2 cellular contexts compared by ENCODE assay signal in the genomic region with DNA sequence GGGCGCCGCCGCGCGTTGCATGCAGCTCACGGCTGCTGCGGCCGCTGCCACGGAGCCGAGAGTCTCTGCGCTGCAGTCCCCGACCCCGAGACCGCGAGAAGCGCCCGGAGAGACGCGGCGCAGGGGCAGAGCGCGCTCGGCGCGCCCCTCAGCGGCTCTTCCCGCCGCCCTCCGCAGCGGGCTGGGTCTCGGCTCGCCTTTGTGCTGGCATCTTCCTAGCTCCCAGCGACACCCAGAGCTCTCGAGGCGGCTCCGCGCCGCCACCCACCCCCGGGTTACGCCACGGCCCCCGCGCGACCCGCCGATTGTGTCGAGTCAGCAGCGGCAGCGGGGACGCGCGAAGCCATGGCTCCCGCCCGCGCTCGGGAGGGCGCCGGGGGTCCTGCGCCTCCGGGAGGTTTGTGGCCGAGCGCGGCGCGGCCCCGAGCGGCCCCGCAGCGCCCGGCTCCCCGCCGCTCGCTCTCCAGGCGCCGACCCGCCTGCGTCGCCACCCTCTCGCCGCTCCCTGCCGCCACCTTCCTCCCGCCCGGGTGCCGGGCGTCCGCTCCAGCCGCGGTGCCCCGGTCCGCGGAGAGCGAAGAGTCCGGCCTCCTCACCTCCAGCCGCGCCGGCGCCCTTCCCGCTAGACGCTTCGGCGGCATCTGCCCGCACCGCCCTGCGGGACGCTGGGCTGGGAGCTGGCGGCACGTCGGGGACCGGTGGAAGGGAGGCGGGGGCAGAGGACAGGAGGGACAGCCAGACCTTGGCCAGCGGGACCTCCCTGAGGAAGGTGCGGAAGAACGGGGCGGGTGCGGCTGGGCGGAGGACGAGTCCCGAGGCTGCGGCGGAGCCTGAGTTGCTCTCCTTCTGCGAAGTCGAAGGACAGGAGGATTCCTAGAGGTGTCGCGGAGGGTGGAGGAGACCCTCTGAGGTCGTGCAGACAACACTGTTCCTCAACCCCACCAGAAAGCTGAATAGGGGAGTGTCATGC.
TF ChIP-seq lines count a peak whose summit lies in the region.

TSS of gene HECW2 (minus strand) at position 643 of the 970 bp plus-strand sequence.

TF ChIP-seq in HEK293, 187 proteins besides CTCF, POLR2A, EP300 and RAD21 (continued from another document and continues in another):
- TF ChIP-seq, protein P1, sequence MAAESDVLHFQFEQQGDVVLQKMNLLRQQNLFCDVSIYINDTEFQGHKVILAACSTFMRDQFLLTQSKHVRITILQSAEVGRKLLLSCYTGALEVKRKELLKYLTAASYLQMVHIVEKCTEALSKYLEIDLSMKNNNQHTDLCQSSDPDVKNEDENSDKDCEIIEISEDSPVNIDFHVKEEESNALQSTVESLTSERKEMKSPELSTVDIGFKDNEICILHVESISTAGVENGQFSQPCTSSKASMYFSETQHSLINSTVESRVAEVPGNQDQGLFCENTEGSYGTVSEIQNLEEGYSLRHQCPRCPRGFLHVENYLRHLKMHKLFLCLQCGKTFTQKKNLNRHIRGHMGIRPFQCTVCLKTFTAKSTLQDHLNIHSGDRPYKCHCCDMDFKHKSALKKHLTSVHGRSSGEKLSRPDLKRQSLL (tag by site-specific recombination; IDR thresholded peaks at IDR 0.05): no peak
- TF ChIP-seq ZNF16 (tag by site-specific recombination; IDR thresholded peaks at IDR 0.05; ENCODE audit: low read depth) (no peak), KLF17 (tag by site-specific recombination; IDR thresholded peaks at IDR 0.05) (0 out of 2 replicates have a peak, but pooled peaks have one; percentile 17), ZNF654 (tag by site-specific recombination; IDR thresholded peaks at IDR 0.05; ENCODE audit: low read depth) (no peak), ZNF341 (tag by site-specific recombination; IDR thresholded peaks at IDR 0.05; ENCODE audit: low read depth) (peak; percentile 94), ZBTB20 (tag by site-specific recombination; IDR thresholded peaks at IDR 0.05) (peak; percentile 63), KLF1 (tag by site-specific recombination; IDR thresholded peaks at IDR 0.05) (peak; percentile 49), ZSCAN30 (tag by site-specific recombination; IDR thresholded peaks at IDR 0.05) (no peak), ZNF223 (tag by site-specific recombination; IDR thresholded peaks at IDR 0.05) (peak; percentile 76; the same call in 1 of the 2 replicates), ZNF354C (tag by site-specific recombination; IDR thresholded peaks at IDR 0.05; ENCODE audit: borderline replicate concordance, low read depth) (no peak), ZBTB17 (tag by site-specific recombination; IDR thresholded peaks at IDR 0.05) (0 out of 2 replicates have a peak, but pooled peaks have one; percentile 22), ZXDB (tag by site-specific recombination; IDR thresholded peaks at IDR 0.05) (0 out of 2 replicates have a peak, but pooled peaks have one; percentile 11), ZNF600 (tag by site-specific recombination; IDR thresholded peaks at IDR 0.05) (peak; percentile 27; the same call in 1 of the 2 replicates), ZNF366 (tag by site-specific recombination; conservative IDR thresholded peaks at IDR 0.05) (peak; percentile 38; the same call in 1 of the 2 replicates), ZIC2 (tag by site-specific recombination; IDR thresholded peaks at IDR 0.05) (peak; percentile 54), ZNF777 (tag by site-specific recombination; IDR thresholded peaks at IDR 0.05; ENCODE audit: borderline replicate concordance) (peak; percentile 92), ZBTB48 (tag by site-specific recombination; IDR thresholded peaks at IDR 0.05) (peak; percentile 41; the same call in 1 of the 2 replicates), SP3 (tag by site-specific recombination; IDR thresholded peaks at IDR 0.05) (peak; percentile 58)
- TF ChIP-seq, protein P2, sequence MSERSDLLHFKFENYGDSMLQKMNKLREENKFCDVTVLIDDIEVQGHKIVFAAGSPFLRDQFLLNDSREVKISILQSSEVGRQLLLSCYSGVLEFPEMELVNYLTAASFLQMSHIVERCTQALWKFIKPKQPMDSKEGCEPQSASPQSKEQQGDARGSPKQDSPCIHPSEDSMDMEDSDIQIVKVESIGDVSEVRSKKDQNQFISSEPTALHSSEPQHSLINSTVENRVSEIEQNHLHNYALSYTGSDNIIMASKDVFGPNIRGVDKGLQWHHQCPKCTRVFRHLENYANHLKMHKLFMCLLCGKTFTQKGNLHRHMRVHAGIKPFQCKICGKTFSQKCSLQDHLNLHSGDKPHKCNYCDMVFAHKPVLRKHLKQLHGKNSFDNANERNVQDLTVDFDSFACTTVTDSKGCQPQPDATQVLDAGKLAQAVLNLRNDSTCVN (tag by site-specific recombination; optimal IDR thresholded peaks at IDR 0.05): peak; percentile 92
- TF ChIP-seq, protein P3, sequence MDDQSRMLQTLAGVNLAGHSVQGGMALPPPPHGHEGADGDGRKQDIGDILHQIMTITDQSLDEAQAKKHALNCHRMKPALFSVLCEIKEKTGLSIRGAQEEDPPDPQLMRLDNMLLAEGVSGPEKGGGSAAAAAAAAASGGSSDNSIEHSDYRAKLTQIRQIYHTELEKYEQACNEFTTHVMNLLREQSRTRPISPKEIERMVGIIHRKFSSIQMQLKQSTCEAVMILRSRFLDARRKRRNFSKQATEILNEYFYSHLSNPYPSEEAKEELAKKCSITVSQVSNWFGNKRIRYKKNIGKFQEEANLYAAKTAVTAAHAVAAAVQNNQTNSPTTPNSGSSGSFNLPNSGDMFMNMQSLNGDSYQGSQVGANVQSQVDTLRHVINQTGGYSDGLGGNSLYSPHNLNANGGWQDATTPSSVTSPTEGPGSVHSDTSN (CRISPR knock-in tag; IDR thresholded peaks at IDR 0.05): peak; percentile 25
- TF ChIP-seq, protein P4, sequence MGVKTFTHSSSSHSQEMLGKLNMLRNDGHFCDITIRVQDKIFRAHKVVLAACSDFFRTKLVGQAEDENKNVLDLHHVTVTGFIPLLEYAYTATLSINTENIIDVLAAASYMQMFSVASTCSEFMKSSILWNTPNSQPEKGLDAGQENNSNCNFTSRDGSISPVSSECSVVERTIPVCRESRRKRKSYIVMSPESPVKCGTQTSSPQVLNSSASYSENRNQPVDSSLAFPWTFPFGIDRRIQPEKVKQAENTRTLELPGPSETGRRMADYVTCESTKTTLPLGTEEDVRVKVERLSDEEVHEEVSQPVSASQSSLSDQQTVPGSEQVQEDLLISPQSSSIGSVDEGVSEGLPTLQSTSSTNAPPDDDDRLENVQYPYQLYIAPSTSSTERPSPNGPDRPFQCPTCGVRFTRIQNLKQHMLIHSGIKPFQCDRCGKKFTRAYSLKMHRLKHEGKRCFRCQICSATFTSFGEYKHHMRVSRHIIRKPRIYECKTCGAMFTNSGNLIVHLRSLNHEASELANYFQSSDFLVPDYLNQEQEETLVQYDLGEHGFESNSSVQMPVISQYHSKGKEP (tag by site-specific recombination; IDR thresholded peaks at IDR 0.05): peak; percentile 65; the same call in 1 of the 2 replicates
- TF ChIP-seq, protein P5, sequence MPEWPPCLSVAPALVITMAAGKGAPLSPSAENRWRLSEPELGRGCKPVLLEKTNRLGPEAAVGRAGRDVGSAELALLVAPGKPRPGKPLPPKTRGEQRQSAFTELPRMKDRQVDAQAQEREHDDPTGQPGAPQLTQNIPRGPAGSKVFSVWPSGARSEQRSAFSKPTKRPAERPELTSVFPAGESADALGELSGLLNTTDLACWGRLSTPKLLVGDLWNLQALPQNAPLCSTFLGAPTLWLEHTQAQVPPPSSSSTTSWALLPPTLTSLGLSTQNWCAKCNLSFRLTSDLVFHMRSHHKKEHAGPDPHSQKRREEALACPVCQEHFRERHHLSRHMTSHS (tag by site-specific recombination; IDR thresholded peaks at IDR 0.05): no peak

TF ChIP-seq in neural cell, 6 proteins besides CTCF, POLR2A, EP300 and RAD21 (continued from another document):
- TF ChIP-seq, protein P6, sequence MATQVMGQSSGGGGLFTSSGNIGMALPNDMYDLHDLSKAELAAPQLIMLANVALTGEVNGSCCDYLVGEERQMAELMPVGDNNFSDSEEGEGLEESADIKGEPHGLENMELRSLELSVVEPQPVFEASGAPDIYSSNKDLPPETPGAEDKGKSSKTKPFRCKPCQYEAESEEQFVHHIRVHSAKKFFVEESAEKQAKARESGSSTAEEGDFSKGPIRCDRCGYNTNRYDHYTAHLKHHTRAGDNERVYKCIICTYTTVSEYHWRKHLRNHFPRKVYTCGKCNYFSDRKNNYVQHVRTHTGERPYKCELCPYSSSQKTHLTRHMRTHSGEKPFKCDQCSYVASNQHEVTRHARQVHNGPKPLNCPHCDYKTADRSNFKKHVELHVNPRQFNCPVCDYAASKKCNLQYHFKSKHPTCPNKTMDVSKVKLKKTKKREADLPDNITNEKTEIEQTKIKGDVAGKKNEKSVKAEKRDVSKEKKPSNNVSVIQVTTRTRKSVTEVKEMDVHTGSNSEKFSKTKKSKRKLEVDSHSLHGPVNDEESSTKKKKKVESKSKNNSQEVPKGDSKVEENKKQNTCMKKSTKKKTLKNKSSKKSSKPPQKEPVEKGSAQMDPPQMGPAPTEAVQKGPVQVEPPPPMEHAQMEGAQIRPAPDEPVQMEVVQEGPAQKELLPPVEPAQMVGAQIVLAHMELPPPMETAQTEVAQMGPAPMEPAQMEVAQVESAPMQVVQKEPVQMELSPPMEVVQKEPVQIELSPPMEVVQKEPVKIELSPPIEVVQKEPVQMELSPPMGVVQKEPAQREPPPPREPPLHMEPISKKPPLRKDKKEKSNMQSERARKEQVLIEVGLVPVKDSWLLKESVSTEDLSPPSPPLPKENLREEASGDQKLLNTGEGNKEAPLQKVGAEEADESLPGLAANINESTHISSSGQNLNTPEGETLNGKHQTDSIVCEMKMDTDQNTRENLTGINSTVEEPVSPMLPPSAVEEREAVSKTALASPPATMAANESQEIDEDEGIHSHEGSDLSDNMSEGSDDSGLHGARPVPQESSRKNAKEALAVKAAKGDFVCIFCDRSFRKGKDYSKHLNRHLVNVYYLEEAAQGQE (IDR thresholded peaks at IDR 0.05; ENCODE audit: borderline replicate concordance): peak; percentile 43
- TF ChIP-seq SMC3 (conservative IDR thresholded peaks at IDR 0.05; ENCODE audit: poor library complexity): peak; percentile 4
